ENCODE assay signal across 14 cellular contexts in the genomic region with DNA sequence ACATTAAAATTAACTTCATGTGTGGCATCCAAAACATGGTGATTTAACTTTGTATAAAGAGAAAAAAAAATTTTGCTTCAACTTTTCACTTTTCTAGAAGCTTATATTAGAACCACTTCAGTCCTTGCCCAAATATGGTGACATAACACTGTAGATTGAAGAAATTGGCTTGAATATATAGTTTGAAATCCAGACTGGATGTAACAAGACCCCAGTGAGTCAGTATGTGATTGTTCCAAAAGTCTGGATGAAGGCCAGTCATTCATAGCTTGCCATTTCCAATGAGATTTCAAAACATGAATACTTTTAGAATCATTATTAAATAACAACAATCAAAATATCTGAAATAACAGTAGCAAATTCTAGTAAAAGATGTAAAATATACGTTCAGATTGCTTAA.
DNase-seq lines count a peak whose midpoint lies in the region; ATAC-seq, FAIRE-seq and TF ChIP-seq lines count a peak whose summit lies in the region.
"Had no signal": no experiment of that assay in that cellular context is flagged by ENCODE, and none has a peak within 500 bp of the region (broad histone marks: within the 10 kb centered on the region; RNA-seq: fewer than 3 reads in every experiment).

No MANE protein-coding gene starts in this region.

- no peaks in the 10 kb centered on the region for H3K27me3 Mint-ChIP-seq in astrocyte (ENCODE audit: low read depth, unreplicated experiment)
- H3K27me3 Mint-ChIP-seq: stimulated activated naive CD8-positive, alpha-beta T cell treated with anti-CD3 and anti-CD28 coated beads, Interleukin-15, Interleukin-2, amounts not matched to agents 100 ng/mL and 50 ng/mL, for 24 hours had no signal

- TF ChIP-seq EP300 in gastroesophageal sphincter (IDR thresholded peaks at IDR 0.05): no peak

- ATAC-seq in gastroesophageal sphincter (peak; percentile 61), HG03460 (IDR thresholded peaks at IDR 0.05; ENCODE audit: unreplicated experiment) (no peak)
- ATAC-seq: activated naive CD4-positive, alpha-beta T cell treated with anti-CD3 and anti-CD28 coated beads, Interleukin-2, amount 50 U/mL, for 72 hours had no signal

- H3K4me1 ChIP-seq in astrocyte (ENCODE audit: insufficient read depth, low read length) (peaks cover 19% of the 10 kb centered on the region), gastroesophageal sphincter (peaks cover 0 to 25% (median 0%) of the 10 kb centered on the region in 3 donors)
- H3K4me1 ChIP-seq: neural progenitor cell had no signal

- H3K9me3 Mint-ChIP-seq in astrocyte (ENCODE audit: unreplicated experiment): peaks cover 8% of the 10 kb centered on the region
- H3K9me3 Mint-ChIP-seq: neural progenitor cell; stimulated activated naive CD8-positive, alpha-beta T cell treated with anti-CD3 and anti-CD28 coated beads, Interleukin-15, Interleukin-2, amounts not matched to agents 100 ng/mL and 50 ng/mL, for 24 hours; T-helper 2 cell treated with Interferon-gamma antibody and Interleukin-4, amounts not matched to agents 5 μg/mL and 100 μg/mL, for 36 hours had no signal

- peak; percentile 92 for FAIRE-seq in astrocyte (lab: Jason Lieb, UNC)

- 29 to 67% methylated on average over 1 of the region's 1 CpG for WGBS in gastroesophageal sphincter (ENCODE audit: low coverage in 1 of 2), 2 donors

- H3K36me3 Mint-ChIP-seq in astrocyte (ENCODE audit: low read depth, unreplicated experiment): no peaks in the 10 kb centered on the region
- H3K36me3 Mint-ChIP-seq: activated naive CD4-positive, alpha-beta T cell treated with anti-CD3 and anti-CD28 coated beads, Interleukin-2, amount 50 U/mL, for 72 hours; neural progenitor cell had no signal

- H2AFZ ChIP-seq in astrocyte (ENCODE audit: low read depth, low read length): no peak overlapping the region
- H2AFZ ChIP-seq: neural progenitor cell had no signal

- H3K79me2 ChIP-seq in astrocyte (ENCODE audit: insufficient read depth, low read length): no peaks in the 10 kb centered on the region

- H3K9me3 ChIP-seq in astrocyte (ENCODE audit: insufficient read depth, low read depth, low read length) (no peaks in the 10 kb centered on the region), gastroesophageal sphincter (no peaks in the 10 kb centered on the region)

- TF ChIP-seq CTCF in astrocyte (IDR thresholded peaks at IDR 0.05; ENCODE audit: insufficient read depth, low read depth, low read length): no peak
- no peak for TF ChIP-seq CTCF in gastroesophageal sphincter (IDR thresholded peaks at IDR 0.05)

- peaks cover 29% of the 10 kb centered on the region for H3K4me1 Mint-ChIP-seq in astrocyte (ENCODE audit: low read depth, unreplicated experiment)

- H3K4me3 ChIP-seq in astrocyte (ENCODE audit: insufficient read depth, low read depth, low read length): no peak overlapping the region
- no peak overlapping the region for H3K4me3 ChIP-seq in gastroesophageal sphincter
- no peak overlapping the region for H3K4me3 ChIP-seq in skeletal muscle cell (ENCODE audit: low read depth, low read length)
- H3K4me3 ChIP-seq: neural progenitor cell had no signal

- TF ChIP-seq POLR2A in gastroesophageal sphincter (IDR thresholded peaks at IDR 0.05): no peak

- H4K20me1 ChIP-seq in astrocyte (ENCODE audit: insufficient read depth, low read length): no peaks in the 10 kb centered on the region

- DNase-seq in H4 (ENCODE audit: low spot score): peak; percentile 39
- DNase-seq in astrocyte (ENCODE audit: low read depth): peak; percentile 94
- peak; percentile 91 for DNase-seq in skeletal muscle cell (ENCODE audit: low read depth)
- DNase-seq in NOMO-1 (lab: John Stamatoyannopoulos, UW; ENCODE audit: unreplicated experiment in 2 of 2): no peak
- DNase-seq in stimulated activated CD4-positive, alpha-beta T cell treated with anti-CD3 and anti-CD28 coated beads, Interleukin-4, amount 100 ng/mL, for 24 hours: no peak
- DNase-seq in activated CD4-positive, CD25-positive, alpha-beta regulatory T cell treated with anti-CD3 and anti-CD28 coated beads, Interleukin-2, amount 50 U/mL, for 72 hours: no peak
- DNase-seq: DMS153; stimulated activated CD4-positive, alpha-beta T cell treated with anti-CD3 and anti-CD28 coated beads, Interleukin-4, amount 100 ng/mL, for 1 hour had no signal

- H3K36me3 ChIP-seq in astrocyte (ENCODE audit: insufficient read depth, low read length) (no peaks in the 10 kb centered on the region), gastroesophageal sphincter (no peaks in the 10 kb centered on the region)
- H3K36me3 ChIP-seq: neural progenitor cell had no signal

- peak overlapping the region; percentile 69 for H3K27ac ChIP-seq in astrocyte (ENCODE audit: low read depth, low read length)
- no peak overlapping the region for H3K27ac ChIP-seq in gastroesophageal sphincter
- H3K27ac ChIP-seq: neural progenitor cell had no signal

- no peaks in the 10 kb centered on the region for H3K27me3 ChIP-seq in astrocyte (ENCODE audit: insufficient read depth, low read length)
- H3K27me3 ChIP-seq in gastroesophageal sphincter: no peaks in the 10 kb centered on the region
- H3K27me3 ChIP-seq: neural progenitor cell had no signal

- H3K4me2 ChIP-seq in astrocyte (ENCODE audit: low read length): no peak overlapping the region
- H3K4me2 ChIP-seq: neural progenitor cell had no signal

- H3K27ac Mint-ChIP-seq in astrocyte (ENCODE audit: unreplicated experiment): no peak overlapping the region
- H3K27ac Mint-ChIP-seq: activated naive CD4-positive, alpha-beta T cell treated with anti-CD3 and anti-CD28 coated beads, Interleukin-2, amount 50 U/mL, for 72 hours; neural progenitor cell; stimulated activated naive CD8-positive, alpha-beta T cell treated with anti-CD3 and anti-CD28 coated beads, Interleukin-15, Interleukin-2, amounts not matched to agents 100 ng/mL and 50 ng/mL, for 24 hours; T-helper 2 cell treated with Interferon-gamma antibody and Interleukin-4, amounts not matched to agents 5 μg/mL and 100 μg/mL, for 36 hours had no signal

- H3K4me3 Mint-ChIP-seq in astrocyte (ENCODE audit: unreplicated experiment): no peak overlapping the region
- H3K4me3 Mint-ChIP-seq: neural progenitor cell; stimulated activated naive CD8-positive, alpha-beta T cell treated with anti-CD3 and anti-CD28 coated beads, Interleukin-15, Interleukin-2, amounts not matched to agents 100 ng/mL and 50 ng/mL, for 24 hours; T-helper 2 cell treated with Interferon-gamma antibody and Interleukin-4, amounts not matched to agents 5 μg/mL and 100 μg/mL, for 36 hours had no signal

- H3K9ac ChIP-seq in astrocyte (ENCODE audit: low read length): no peak overlapping the region
- H3K9ac ChIP-seq: neural progenitor cell had no signal

Comparison
In these comparisons a context has a peak if more than half of its experiments do, and no peak if none do; other contexts are left out.
1. DNase-seq: peak in H4 (single experiment), astrocyte (single experiment) and skeletal muscle cell (single experiment); none in NOMO-1 (0 of 2), stimulated activated CD4-positive, alpha-beta T cell treated with anti-CD3 and anti-CD28 coated beads, Interleukin-4, amount 100 ng/mL, for 24 hours (single experiment) and activated CD4-positive, CD25-positive, alpha-beta regulatory T cell treated with anti-CD3 and anti-CD28 coated beads, Interleukin-2, amount 50 U/mL, for 72 hours (single experiment).